In genomic region chr3:103968751-103969150, GRCh38 we compare ENCODE assay signal across 11 cellular contexts.
DNase-seq lines count a peak whose midpoint lies in the region; ATAC-seq lines count a peak whose summit lies in the region.
"Had no signal": no experiment of that assay in that cellular context is flagged by ENCODE, and none has a peak within 500 bp of the region (broad histone marks: within the 10 kb centered on the region; RNA-seq: fewer than 3 reads in every experiment).

No MANE protein-coding gene starts in this region.

- H3K27ac Mint-ChIP-seq in activated T-helper 1 cell treated with anti-CD3 and anti-CD28 coated beads, Interleukin-12 subunit alpha, Interleukin-12 subunit beta, Interleukin-2, Interleukin-4 antibody, amounts not matched to agents 30 ng/mL and 10 ng/mL and 1 ng/mL, durations not matched to agents 14 hours and 24 hours and 36 hours, result no peak overlapping the region

- H3K4me3 Mint-ChIP-seq in activated T-helper 1 cell treated with anti-CD3 and anti-CD28 coated beads, Interleukin-12 subunit alpha, Interleukin-12 subunit beta, Interleukin-2, Interleukin-4 antibody, amounts not matched to agents 30 ng/mL and 10 ng/mL and 1 ng/mL, durations not matched to agents 14 hours and 24 hours and 36 hours, result no peak overlapping the region

- ATAC-seq in HG02623 (IDR thresholded peaks at IDR 0.05; ENCODE audit: unreplicated experiment) (peak; percentile 61), HG03432 (IDR thresholded peaks at IDR 0.05; ENCODE audit: unreplicated experiment) (peak; percentile 90)

- H3K4me1 Mint-ChIP-seq in activated T-helper 1 cell treated with anti-CD3 and anti-CD28 coated beads, Interleukin-12 subunit alpha, Interleukin-12 subunit beta, Interleukin-2, Interleukin-4 antibody, amounts not matched to agents 30 ng/mL and 10 ng/mL and 1 ng/mL, durations not matched to agents 14 hours and 24 hours and 36 hours (ENCODE audit: low read depth), result no peaks in the 10 kb centered on the region

- DNase-seq in SIG-M5 treated with dmso at 0.1 percent for 504 hours (lab: John Stamatoyannopoulos, UW; ENCODE audit: unreplicated experiment) (peak; percentile 24), SIG-M5 (lab: John Stamatoyannopoulos, UW) (no peak), occipital lobe (lab: John Stamatoyannopoulos, UW) (no peak), AG08395 (ENCODE audit: low spot score) (no peak), iPS-NIHi11 (ENCODE audit: low spot score) (no peak)
- DNase-seq in activated T-helper 1 cell treated with anti-CD3 and anti-CD28 coated beads, Interleukin-12 subunit alpha, Interleukin-12 subunit beta, Interleukin-2, Interleukin-4 antibody, amounts not matched to agents 30 ng/mL and 10 ng/mL and 1 ng/mL, durations not matched to agents 14 hours and 24 hours and 36 hours (ENCODE audit: low spot score), result no peak
- DNase-seq: activated CD8-positive, alpha-beta memory T cell treated with anti-CD3 and anti-CD28 coated beads, Interleukin-2, amount 50 U/mL, for 4 hours; Kasumi-1; NCI-H82 had no signal

- H3K9me3 Mint-ChIP-seq in activated T-helper 1 cell treated with anti-CD3 and anti-CD28 coated beads, Interleukin-12 subunit alpha, Interleukin-12 subunit beta, Interleukin-2, Interleukin-4 antibody, amounts not matched to agents 30 ng/mL and 10 ng/mL and 1 ng/mL, durations not matched to agents 14 hours and 24 hours and 36 hours, result peaks cover 3% of the 10 kb centered on the region

- no peaks in the 10 kb centered on the region for H3K27me3 Mint-ChIP-seq in activated T-helper 1 cell treated with anti-CD3 and anti-CD28 coated beads, Interleukin-12 subunit alpha, Interleukin-12 subunit beta, Interleukin-2, Interleukin-4 antibody, amounts not matched to agents 30 ng/mL and 10 ng/mL and 1 ng/mL, durations not matched to agents 14 hours and 24 hours and 36 hours (ENCODE audit: insufficient read depth)

- H3K36me3 Mint-ChIP-seq in activated T-helper 1 cell treated with anti-CD3 and anti-CD28 coated beads, Interleukin-12 subunit alpha, Interleukin-12 subunit beta, Interleukin-2, Interleukin-4 antibody, amounts not matched to agents 30 ng/mL and 10 ng/mL and 1 ng/mL, durations not matched to agents 14 hours and 24 hours and 36 hours (ENCODE audit: low read depth), result no peaks in the 10 kb centered on the region

- intact Hi-C loops in activated T-helper 1 cell treated with anti-CD3 and anti-CD28 coated beads, Interleukin-12 subunit alpha, Interleukin-12 subunit beta, Interleukin-2, Interleukin-4 antibody, amounts not matched to agents 30 ng/mL and 10 ng/mL and 1 ng/mL, durations not matched to agents 14 hours and 24 hours and 36 hours (cut with micrococcal nuclease), result no loop called here
